Comparison of ENCODE assay signal across 24 cellular contexts in the genomic region with DNA sequence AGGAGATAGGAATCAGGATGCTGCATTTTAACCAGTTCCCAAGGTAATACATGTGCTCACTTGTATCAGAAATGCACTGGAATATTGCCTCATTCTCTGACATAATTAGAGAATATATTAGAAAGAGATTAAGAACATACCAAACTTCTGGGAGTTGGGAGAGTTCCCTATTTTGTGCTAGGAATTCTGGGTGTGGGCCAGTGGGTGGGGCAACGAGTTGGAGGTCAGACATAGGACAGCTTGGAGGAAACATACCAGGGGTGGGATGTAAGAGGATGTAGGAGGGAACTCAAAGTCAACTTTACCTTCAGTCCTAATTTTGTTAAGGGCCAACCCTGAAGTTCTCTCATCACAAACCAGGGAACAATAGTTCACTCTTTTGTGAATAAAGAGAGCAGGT.
DNase-seq lines count a peak whose midpoint lies in the region; ATAC-seq and TF ChIP-seq lines count a peak whose summit lies in the region.
"Had no signal": no experiment of that assay in that cellular context is flagged by ENCODE, and none has a peak within 500 bp of the region (broad histone marks: within the 10 kb centered on the region; RNA-seq: fewer than 3 reads in every experiment).

No MANE protein-coding gene starts in this region.

- H3K9me2 ChIP-seq in GM23248 (ENCODE audit: insufficient read depth): no peaks in the 10 kb centered on the region

- no peak overlapping the region for H3K4me3 ChIP-seq in GM23248
- no peak overlapping the region for H3K4me3 ChIP-seq in mammary epithelial cell (replicated peaks in 1 of 3; ENCODE audit: insufficient read depth in 1 of 3, low read depth in 2 of 3, low read length in 3 of 3)
- H3K4me3 ChIP-seq in gastroesophageal sphincter: no peak overlapping the region
- H3K4me3 ChIP-seq: gastrocnemius medialis, mucosa of descending colon, stomach had no signal

- H4K20me1 ChIP-seq in GM23248 (ENCODE audit: insufficient read depth) (no peaks in the 10 kb centered on the region), mammary epithelial cell (ENCODE audit: insufficient read depth, low read length) (no peaks in the 10 kb centered on the region)

- H3K9ac ChIP-seq in GM23248: no peak overlapping the region
- no peak overlapping the region for H3K9ac ChIP-seq in mammary epithelial cell (ENCODE audit: insufficient read depth, low read length)

- H3F3A ChIP-seq in GM23248 (ENCODE audit: insufficient read depth): peaks cover 7% of the 10 kb centered on the region; the same call in 1 of the 2 replicates

- H3K27me3 ChIP-seq in GM23248 (replicated peaks; ENCODE audit: insufficient read depth): no peaks in the 10 kb centered on the region
- H3K27me3 ChIP-seq in mammary epithelial cell (ENCODE audit: insufficient read depth, low read length): no peaks in the 10 kb centered on the region
- no peaks in the 10 kb centered on the region for H3K27me3 ChIP-seq in gastroesophageal sphincter
- H3K27me3 ChIP-seq: gastrocnemius medialis, stomach had no signal

- DNase-seq in GM23248 (peak; percentile 14), mammary epithelial cell (no peak), substantia nigra (lab: John Stamatoyannopoulos, UW) (no peak), GM13977 (ENCODE audit: low spot score) (no peak), HuH-7.5 (ENCODE audit: low spot score) (no peak)
- DNase-seq: activated CD4-positive, alpha-beta T cell treated with anti-CD3 and anti-CD28 coated beads, Interleukin-2, amount 50 U/mL, for 1 hour; activated CD8-positive, alpha-beta memory T cell treated with anti-CD3 and anti-CD28 coated beads, Interleukin-2, amount 10 ng/mL, durations not matched to agents 7 days and 5 days; activated naive CD4-positive, alpha-beta T cell treated with anti-CD3 and anti-CD28 coated beads, Interleukin-2, amount 10 ng/mL, durations not matched to agents 7 days and 5 days; amygdala; DMS79 treated with DMSO at 0.1 percent for 48 hours; gastrocnemius medialis; NCI-H1092 treated with DMSO at 0.1 percent for 48 hours; NCI-H187 treated with DMSO at 0.1 percent for 48 hours; NCI-H345; NCI-H82; SHP77; stomach; SW 1271; T1000 had no signal

- H3K79me2 ChIP-seq in GM23248 (ENCODE audit: insufficient read depth): no peaks in the 10 kb centered on the region
- no peaks in the 10 kb centered on the region for H3K79me2 ChIP-seq in mammary epithelial cell (ENCODE audit: insufficient read depth, low read length)

- no peak for TF ChIP-seq EP300 in gastroesophageal sphincter (IDR thresholded peaks at IDR 0.05)

- BruUV-seq in mammary epithelial cell (replicated peaks; lab: Mats Ljungman, UMichigan): no TSS peak

- CTCF ChIA-PET in mammary epithelial cell (lab: Charles Lee; ENCODE audit: low non-redundant PET): no interaction called here

- H3K4me2 ChIP-seq in GM23248 (ENCODE audit: unreplicated experiment) (no peak overlapping the region), mammary epithelial cell (ENCODE audit: insufficient read depth, low read depth, low read length) (no peak overlapping the region)

- TF ChIP-seq POLR2A in gastroesophageal sphincter (IDR thresholded peaks at IDR 0.05): no peak

- H2AFZ ChIP-seq in GM23248: peak overlapping the region; percentile 41; the same call in 1 of the 2 replicates
- peak overlapping the region; percentile 18 for H2AFZ ChIP-seq in mammary epithelial cell (ENCODE audit: low read depth, low read length)

- H3K4me1 ChIP-seq in GM23248 (ENCODE audit: insufficient read depth): peaks cover 26% of the 10 kb centered on the region
- peaks cover 14% of the 10 kb centered on the region for H3K4me1 ChIP-seq in mammary epithelial cell (ENCODE audit: insufficient read depth, low read length)
- no peaks in the 10 kb centered on the region for H3K4me1 ChIP-seq in gastroesophageal sphincter
- H3K4me1 ChIP-seq: gastrocnemius medialis had no signal

- in situ Hi-C loops in GM23248 (cut with MboI) (no loop called here), mammary epithelial cell (cut with MboI; ENCODE audit: low sequenced_read_pairs in 2 of 2) (no loop called here), GM13977 (cut with MboI; ENCODE audit: low pct_unique_long_range_greater_than_20kb, low sequenced_read_pairs, unreplicated experiment) (no loop called here)

- ATAC-seq in gastroesophageal sphincter (peak; percentile 43), GM19324 (IDR thresholded peaks at IDR 0.05; ENCODE audit: low FRiP score, unreplicated experiment) (no peak), SK-N-SH treated with all-trans-retinoic acid at 6 μM for 48 hours (no peak)
- ATAC-seq: activated CD8-positive, alpha-beta memory T cell treated with anti-CD3 and anti-CD28 coated beads, Interleukin-2, amount 10 ng/mL, durations not matched to agents 7 days and 5 days; gastrocnemius medialis; mucosa of descending colon; WTC11 had no signal

- H3K36me3 ChIP-seq in GM23248 (ENCODE audit: low read depth) (no peaks in the 10 kb centered on the region), mammary epithelial cell (ENCODE audit: insufficient read depth, low read length) (no peaks in the 10 kb centered on the region), gastroesophageal sphincter (no peaks in the 10 kb centered on the region)
- H3K36me3 ChIP-seq: gastrocnemius medialis, stomach had no signal

- intact Hi-C loops in mammary epithelial cell (cut with micrococcal nuclease): loop anchor here (5.0 kb wide), 1 partner anchor 190 kb away; no protein-coding TSS in a partner anchor

- TF ChIP-seq CTCF in mammary epithelial cell (conservative IDR thresholded peaks at IDR 0.05 in 1 of 2, IDR thresholded peaks at IDR 0.05 in 1 of 2; ENCODE audit: extremely low read depth in 1 of 2, insufficient read depth in 1 of 2, low read depth in 1 of 2, low read length in 2 of 2) (no peak), gastroesophageal sphincter (IDR thresholded peaks at IDR 0.05) (no peak), GM13977 (IDR thresholded peaks at IDR 0.05; ENCODE audit: extremely low read depth, insufficient read depth, missing control alignments) (no peak)

- dilution Hi-C loops in mammary epithelial cell (cut with HindIII; ENCODE audit: low sequenced_read_pairs): no loop called here

- H3K27ac ChIP-seq in GM23248 (no peak overlapping the region), mammary epithelial cell (ENCODE audit: insufficient read depth, low read depth, low read length) (no peak overlapping the region), gastroesophageal sphincter (no peak overlapping the region), substantia nigra (ENCODE audit: low read depth, low read length, poor library complexity, severe bottlenecking) (peak overlapping the region; percentile 46)
- H3K27ac ChIP-seq: gastrocnemius medialis, stomach had no signal

- H3K9me3 ChIP-seq in GM23248 (ENCODE audit: low read depth) (no peaks in the 10 kb centered on the region), mammary epithelial cell (replicated peaks; ENCODE audit: insufficient read depth, low read length) (no peaks in the 10 kb centered on the region), gastroesophageal sphincter (no peaks in the 10 kb centered on the region)
- H3K9me3 ChIP-seq: gastrocnemius medialis, mucosa of descending colon, stomach had no signal

- 0 to 4% methylated on average over 1 of the region's 1 CpG for WGBS in GM23248 (ENCODE audit: low coverage in 1 of 2, low lambda C conversion rate in 2 of 2, missing lambda C conversion rate in 2 of 2), 2 experiments
- 0% methylated on average over 1 of the region's 1 CpG for WGBS in mammary epithelial cell (ENCODE audit: low coverage, missing lambda C conversion rate)
- 15% methylated on average over 1 of the region's 1 CpG; no CpG with 5 or more reads in 1 of the 2 donors for WGBS in gastroesophageal sphincter (ENCODE audit: low coverage in 1 of 2), 2 donors

TF ChIP-seq in SK-N-SH treated with all-trans-retinoic acid at 6 μM for 48 hours, 23 proteins besides CTCF, POLR2A, EP300 and RAD21:
- TF ChIP-seq, protein P1, sequence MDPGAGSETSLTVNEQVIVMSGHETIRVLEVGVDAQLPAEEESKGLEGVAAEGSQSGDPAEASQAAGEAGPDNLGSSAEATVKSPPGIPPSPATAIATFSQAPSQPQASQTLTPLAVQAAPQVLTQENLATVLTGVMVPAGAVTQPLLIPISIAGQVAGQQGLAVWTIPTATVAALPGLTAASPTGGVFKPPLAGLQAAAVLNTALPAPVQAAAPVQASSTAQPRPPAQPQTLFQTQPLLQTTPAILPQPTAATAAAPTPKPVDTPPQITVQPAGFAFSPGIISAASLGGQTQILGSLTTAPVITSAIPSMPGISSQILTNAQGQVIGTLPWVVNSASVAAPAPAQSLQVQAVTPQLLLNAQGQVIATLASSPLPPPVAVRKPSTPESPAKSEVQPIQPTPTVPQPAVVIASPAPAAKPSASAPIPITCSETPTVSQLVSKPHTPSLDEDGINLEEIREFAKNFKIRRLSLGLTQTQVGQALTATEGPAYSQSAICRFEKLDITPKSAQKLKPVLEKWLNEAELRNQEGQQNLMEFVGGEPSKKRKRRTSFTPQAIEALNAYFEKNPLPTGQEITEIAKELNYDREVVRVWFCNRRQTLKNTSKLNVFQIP (CRISPR knock-in tag; IDR thresholded peaks at IDR 0.05; ENCODE audit: borderline replicate concordance, low read depth): no peak
- TF ChIP-seq, protein P2, sequence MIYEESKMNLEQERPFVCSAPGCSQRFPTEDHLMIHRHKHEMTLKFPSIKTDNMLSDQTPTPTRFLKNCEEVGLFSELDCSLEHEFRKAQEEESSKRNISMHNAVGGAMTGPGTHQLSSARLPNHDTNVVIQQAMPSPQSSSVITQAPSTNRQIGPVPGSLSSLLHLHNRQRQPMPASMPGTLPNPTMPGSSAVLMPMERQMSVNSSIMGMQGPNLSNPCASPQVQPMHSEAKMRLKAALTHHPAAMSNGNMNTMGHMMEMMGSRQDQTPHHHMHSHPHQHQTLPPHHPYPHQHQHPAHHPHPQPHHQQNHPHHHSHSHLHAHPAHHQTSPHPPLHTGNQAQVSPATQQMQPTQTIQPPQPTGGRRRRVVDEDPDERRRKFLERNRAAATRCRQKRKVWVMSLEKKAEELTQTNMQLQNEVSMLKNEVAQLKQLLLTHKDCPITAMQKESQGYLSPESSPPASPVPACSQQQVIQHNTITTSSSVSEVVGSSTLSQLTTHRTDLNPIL (CRISPR knock-in tag; IDR thresholded peaks at IDR 0.05; ENCODE audit: low read depth): no peak
- no peak for TF ChIP-seq ZC3H10 (CRISPR knock-in tag; IDR thresholded peaks at IDR 0.05)
- TF ChIP-seq ISL1 (CRISPR knock-in tag; IDR thresholded peaks at IDR 0.05): no peak
- TF ChIP-seq OSR1 (CRISPR knock-in tag; IDR thresholded peaks at IDR 0.05): no peak
- no peak for TF ChIP-seq ARNTL (CRISPR knock-in tag; IDR thresholded peaks at IDR 0.05; ENCODE audit: borderline replicate concordance, low read depth)
- TF ChIP-seq TOX (CRISPR knock-in tag; IDR thresholded peaks at IDR 0.05; ENCODE audit: borderline replicate concordance): no peak
- no peak for TF ChIP-seq ZFP3 (CRISPR knock-in tag; IDR thresholded peaks at IDR 0.05)
